Comparison of ENCODE assay signal across 8 cellular contexts in genomic region chr11:47186937-47187681, GRCh38. TPM values are rescaled to one million over a fixed set of nuclear protein-coding genes. Genes with fewer than 3 reads are reported as not detected.
DNase-seq lines count a peak whose midpoint lies in the region; ATAC-seq and TF ChIP-seq lines count a peak whose summit lies in the region.

No MANE protein-coding gene starts in this region.

- no peaks in the 10 kb centered on the region for H3K36me3 Mint-ChIP-seq in activated T-helper 2 cell treated with anti-CD3 and anti-CD28 coated beads, Interferon-gamma antibody, Interleukin-2, Interleukin-4, amounts not matched to agents 10 μg/mL and 5 μg/mL and 100 μg/mL, durations not matched to agents 14 hours and 24 hours and 36 hours (ENCODE audit: low read depth)

- H3K36me3 ChIP-seq in neural cell (ENCODE audit: insufficient read depth, low read length) (no peaks in the 10 kb centered on the region), tibial artery (peaks cover 0 to 9% (median 0%) of the 10 kb centered on the region in 3 donors)

- H3K27me3 Mint-ChIP-seq in activated T-helper 2 cell treated with anti-CD3 and anti-CD28 coated beads, Interferon-gamma antibody, Interleukin-2, Interleukin-4, amounts not matched to agents 10 μg/mL and 5 μg/mL and 100 μg/mL, durations not matched to agents 14 hours and 24 hours and 36 hours (ENCODE audit: low read depth): peaks cover 36% of the 10 kb centered on the region

- DNase-seq in GM13976 (ENCODE audit: low spot score) (peak; percentile 68), NCI-H1930 (lab: John Stamatoyannopoulos, UW) (peak; percentile 31 to 50), fibroblast of villous mesenchyme (ENCODE audit: low read depth) (peak; percentile 68), tibial artery (peak; percentile 55 to 91), HT-29 (ENCODE audit: low spot score) (no peak)
- peak; percentile 26 for DNase-seq in activated T-helper 2 cell treated with anti-CD3 and anti-CD28 coated beads, Interferon-gamma antibody, Interleukin-2, Interleukin-4, amounts not matched to agents 10 μg/mL and 5 μg/mL and 100 μg/mL, durations not matched to agents 14 hours and 24 hours and 36 hours (ENCODE audit: low spot score)

- H3K4me1 Mint-ChIP-seq in activated T-helper 2 cell treated with anti-CD3 and anti-CD28 coated beads, Interferon-gamma antibody, Interleukin-2, Interleukin-4, amounts not matched to agents 10 μg/mL and 5 μg/mL and 100 μg/mL, durations not matched to agents 14 hours and 24 hours and 36 hours (ENCODE audit: low read depth): peaks cover 6% of the 10 kb centered on the region

- no peaks in the 10 kb centered on the region for H3F3A ChIP-seq in neural cell (ENCODE audit: insufficient read depth, low read length, poor library complexity, severe bottlenecking)

- intact Hi-C loops in activated T-helper 2 cell treated with anti-CD3 and anti-CD28 coated beads, Interferon-gamma antibody, Interleukin-2, Interleukin-4, amounts not matched to agents 10 μg/mL and 5 μg/mL and 100 μg/mL, durations not matched to agents 14 hours and 24 hours and 36 hours (cut with micrococcal nuclease): loop anchor here (1.0 kb wide), 1 partner anchor 27 kb away; the partner anchor contains the start of gene DDB2
- intact Hi-C loops in tibial artery (cut with DNase I; ENCODE audit: low total_unique reads): loop anchor here (1.0 kb wide), 1 partner anchor 27 kb away; the partner anchor contains the start of gene DDB2

- no peak for ATAC-seq in HG03159 (IDR thresholded peaks at IDR 0.05; ENCODE audit: unreplicated experiment)

- in situ Hi-C loops in GM13976 (cut with MboI; ENCODE audit: low sequenced_read_pairs, unreplicated experiment): loop anchor here (10.0 kb wide), 1 partner anchor 78 kb away; no protein-coding TSS in a partner anchor

- H3K9ac ChIP-seq in neural cell (ENCODE audit: low read length): no peak overlapping the region

- H3K4me3 Mint-ChIP-seq in activated T-helper 2 cell treated with anti-CD3 and anti-CD28 coated beads, Interferon-gamma antibody, Interleukin-2, Interleukin-4, amounts not matched to agents 10 μg/mL and 5 μg/mL and 100 μg/mL, durations not matched to agents 14 hours and 24 hours and 36 hours (ENCODE audit: low read depth): peak overlapping the region; percentile 73

- H3K9me2 ChIP-seq in neural cell (ENCODE audit: insufficient read depth, low read length): no peaks in the 10 kb centered on the region

- H3K27ac ChIP-seq in neural cell (ENCODE audit: low read length) (no peak overlapping the region), tibial artery (peak overlapping the region; percentile 95 to 97)

- no peak for TF ChIP-seq EP300 in neural cell (conservative IDR thresholded peaks at IDR 0.05; ENCODE audit: poor library complexity, severe bottlenecking)

- H3K9me3 Mint-ChIP-seq in activated T-helper 2 cell treated with anti-CD3 and anti-CD28 coated beads, Interferon-gamma antibody, Interleukin-2, Interleukin-4, amounts not matched to agents 10 μg/mL and 5 μg/mL and 100 μg/mL, durations not matched to agents 14 hours and 24 hours and 36 hours: no peaks in the 10 kb centered on the region

- no peak overlapping the region for H2AFZ ChIP-seq in neural cell (ENCODE audit: low read depth, low read length)

- no peaks in the 10 kb centered on the region for H3K9me3 ChIP-seq in neural cell (ENCODE audit: low read length)
- no peaks in the 10 kb centered on the region for H3K9me3 ChIP-seq in tibial artery

- H3K27ac Mint-ChIP-seq in activated T-helper 2 cell treated with anti-CD3 and anti-CD28 coated beads, Interferon-gamma antibody, Interleukin-2, Interleukin-4, amounts not matched to agents 10 μg/mL and 5 μg/mL and 100 μg/mL, durations not matched to agents 14 hours and 24 hours and 36 hours: peak overlapping the region; percentile 65

- H3K27me3 ChIP-seq in neural cell (ENCODE audit: insufficient read depth, low read depth, low read length) (peaks cover 50% of the 10 kb centered on the region), tibial artery (no peaks in the 10 kb centered on the region)

- TF ChIP-seq RAD21 in neural cell (conservative IDR thresholded peaks at IDR 0.05): no peak

- TF ChIP-seq CTCF in GM13976 (IDR thresholded peaks at IDR 0.05; ENCODE audit: borderline replicate concordance, control extremely low read depth, extremely low read depth, insufficient read depth, missing control alignments) (no peak), fibroblast of villous mesenchyme (IDR thresholded peaks at IDR 0.05; ENCODE audit: insufficient read depth, low read depth, low read length) (no peak), neural cell (IDR thresholded peaks at IDR 0.05; ENCODE audit: poor library complexity, severe bottlenecking) (no peak), tibial artery (IDR thresholded peaks at IDR 0.05) (no peak)

- H3K4me1 ChIP-seq in tibial artery: peaks cover 0 to 54% (median 44%) of the 10 kb centered on the region in 4 donors

- H3K4me2 ChIP-seq in neural cell (ENCODE audit: low read length): peak overlapping the region; percentile 29

- no peaks in the 10 kb centered on the region for H3K79me2 ChIP-seq in neural cell (replicated peaks; ENCODE audit: insufficient read depth, low read length)

- H4K20me1 ChIP-seq in neural cell (ENCODE audit: insufficient read depth): no peaks in the 10 kb centered on the region

- peak overlapping the region; percentile 75 for H3K4me3 ChIP-seq in fibroblast of villous mesenchyme (ENCODE audit: low read depth, low read length)
- peak overlapping the region; percentile 61 for H3K4me3 ChIP-seq in neural cell (ENCODE audit: low read length)
- H3K4me3 ChIP-seq in tibial artery: peak overlapping the region; percentile 81 to 83

TF ChIP-seq in neural cell, 6 proteins besides CTCF, POLR2A, EP300 and RAD21:
- TF ChIP-seq EZH2 (IDR thresholded peaks at IDR 0.05; ENCODE audit: borderline replicate concordance, insufficient read depth, low read length, poor library complexity, severe bottlenecking) (no peak), SMC3 (conservative IDR thresholded peaks at IDR 0.05; ENCODE audit: poor library complexity) (no peak), TAF1 (IDR thresholded peaks at IDR 0.05; ENCODE audit: low read depth) (no peak), REST (IDR thresholded peaks at IDR 0.05; ENCODE audit: borderline replicate concordance) (no peak), POLR2AphosphoS5 (IDR thresholded peaks at IDR 0.05) (no peak), MXI1 (conservative IDR thresholded peaks at IDR 0.05; ENCODE audit: poor library complexity, severe bottlenecking) (no peak)

RNA-seq across cellular contexts. Expression of gene PACSIN3, which starts 0.9 kb away (rescaled TPM):
- 21.4 and 22.2 TPM in 2 replicates for total RNA-seq in activated T-helper 2 cell treated with anti-CD3 and anti-CD28 coated beads, Interferon-gamma antibody, Interleukin-2, Interleukin-4, amounts not matched to agents 10 μg/mL and 5 μg/mL and 100 μg/mL, durations not matched to agents 14 hours and 24 hours and 36 hours
- total RNA-seq in fibroblast of villous mesenchyme: 26.7 and 39.3 TPM in 2 replicates
- polyA plus RNA-seq in neural cell: not detected in 2 replicates
- not detected in 2 replicates for polyA minus RNA-seq in neural cell
- 2.6 and 3.7 TPM in 2 replicates for total RNA-seq in HT-29 (2014; rRNA removed; shearing (Covaris generic))

RNA-seq across cellular contexts. Expression of gene ARFGAP2, which starts 10.4 kb away (rescaled TPM):
- total RNA-seq in activated T-helper 2 cell treated with anti-CD3 and anti-CD28 coated beads, Interferon-gamma antibody, Interleukin-2, Interleukin-4, amounts not matched to agents 10 μg/mL and 5 μg/mL and 100 μg/mL, durations not matched to agents 14 hours and 24 hours and 36 hours: 98.6 and 104 TPM in 2 replicates
- 101 and 112 TPM in 2 replicates for total RNA-seq in fibroblast of villous mesenchyme
- polyA plus RNA-seq in neural cell: 213 and 286 TPM in 2 replicates
- 213 and 214 TPM in 2 replicates for polyA minus RNA-seq in neural cell
- total RNA-seq in HT-29 (2014; rRNA removed; shearing (Covaris generic)): 162 and 181 TPM in 2 replicates

RNA-seq across cellular contexts. Expression of gene DDB2, which starts 27.7 kb away (rescaled TPM):
- total RNA-seq in activated T-helper 2 cell treated with anti-CD3 and anti-CD28 coated beads, Interferon-gamma antibody, Interleukin-2, Interleukin-4, amounts not matched to agents 10 μg/mL and 5 μg/mL and 100 μg/mL, durations not matched to agents 14 hours and 24 hours and 36 hours: 158 and 161 TPM in 2 replicates
- total RNA-seq in fibroblast of villous mesenchyme: 37.7 and 47.1 TPM in 2 replicates
- polyA plus RNA-seq in neural cell: 9.8 and 13.0 TPM in 2 replicates
- 3.4 and 4.9 TPM in 2 replicates for polyA minus RNA-seq in neural cell
- 17.1 and 25.7 TPM in 2 replicates for total RNA-seq in HT-29 (2014; rRNA removed; shearing (Covaris generic))
